25 cellular contexts compared by ENCODE assay signal in genomic region chr22:36658900-36659299, GRCh38. TPM values are rescaled to one million over a fixed set of nuclear protein-coding genes. Genes with fewer than 3 reads are reported as not detected.
DNase-seq lines count a peak whose midpoint lies in the region; ATAC-seq and TF ChIP-seq lines count a peak whose summit lies in the region.
"Had no signal": no experiment of that assay in that cellular context is flagged by ENCODE, and none has a peak within 500 bp of the region (broad histone marks: within the 10 kb centered on the region; RNA-seq: fewer than 3 reads in every experiment).

No MANE protein-coding gene starts in this region.

- no peak overlapping the region for H3K9ac ChIP-seq in neuronal stem cell (ENCODE audit: low read depth, low read length, poor library complexity)

- H3K27me3 Mint-ChIP-seq in brain = peaks cover 19% of the 10 kb centered on the region
- peaks cover 10% of the 10 kb centered on the region for H3K27me3 Mint-ChIP-seq in activated CD8-positive, alpha-beta T cell treated with anti-CD3 and anti-CD28 coated beads for 36 hours

- H3K4me3 ChIP-seq in MG63 (no peak overlapping the region), neuronal stem cell (ENCODE audit: low read length in 2 of 2) (no peak overlapping the region)
- H3K4me3 ChIP-seq: ascending aorta, spleen had no signal

- no peaks in the 10 kb centered on the region for H3K4me1 ChIP-seq in neuronal stem cell (ENCODE audit: control insufficient read depth in 2 of 2, insufficient read depth in 1 of 2, low read depth in 1 of 2, low read length in 2 of 2)

- H4K8ac ChIP-seq in neuronal stem cell (ENCODE audit: low read depth, low read length) = no peak overlapping the region

- H2BK15ac ChIP-seq in neuronal stem cell (ENCODE audit: low read length) = no peak overlapping the region

- no peak overlapping the region for H3K4ac ChIP-seq in neuronal stem cell (ENCODE audit: low read length)

- ATAC-seq in activated CD8-positive, alpha-beta T cell treated with anti-CD3 and anti-CD28 coated beads for 36 hours = no peak

- H3K14ac ChIP-seq in neuronal stem cell (ENCODE audit: low read length) = no peak overlapping the region

- no peak overlapping the region for H3K4me2 ChIP-seq in neuronal stem cell (ENCODE audit: insufficient read depth, low read length, poor library complexity, severe bottlenecking)

- POLR2A ChIA-PET in activated CD8-positive, alpha-beta T cell treated with anti-CD3 and anti-CD28 coated beads for 36 hours (lab: Charles Lee) = no interaction called here
- POLR2A ChIA-PET in GM10248 (lab: Yijun Ruan, JAX) = no interaction called here

- no peaks in the 10 kb centered on the region for H3K79me1 ChIP-seq in neuronal stem cell (ENCODE audit: low read depth, low read length)

- peaks cover 31% of the 10 kb centered on the region for H3K4me1 Mint-ChIP-seq in brain
- H3K4me1 Mint-ChIP-seq in activated CD8-positive, alpha-beta T cell treated with anti-CD3 and anti-CD28 coated beads for 36 hours (ENCODE audit: low read depth) = no peaks in the 10 kb centered on the region
- H3K4me1 Mint-ChIP-seq: activated naive CD4-positive, alpha-beta T cell treated with anti-CD3 and anti-CD28 coated beads, Interleukin-2, amount 10 ng/mL, durations not matched to agents 7 days and 5 days; nephron had no signal

- H3K36me3 ChIP-seq in MG63 = no peaks in the 10 kb centered on the region
- H3K36me3 ChIP-seq in neuronal stem cell (replicated peaks in 1 of 2; ENCODE audit: control insufficient read depth in 2 of 2, insufficient read depth in 2 of 2, low read length in 2 of 2) = no peaks in the 10 kb centered on the region
- H3K36me3 ChIP-seq: ascending aorta, spleen had no signal

- H4K91ac ChIP-seq in neuronal stem cell (ENCODE audit: low read depth, low read length, poor library complexity) = no peak overlapping the region

- H3K23ac ChIP-seq in neuronal stem cell (ENCODE audit: low read depth, low read length, poor library complexity) = no peak overlapping the region

- H2AK5ac ChIP-seq in neuronal stem cell (ENCODE audit: low read depth, low read length) = peak overlapping the region; percentile 19

- 0 out of 2 replicates have a peak, but pooled peaks cover 4% of the 10 kb centered on the region for H3K27me3 ChIP-seq in MG63
- H3K27me3 ChIP-seq in neuronal stem cell (ENCODE audit: control insufficient read depth in 3 of 3, insufficient read depth in 3 of 3, low read depth in 1 of 3, low read length in 3 of 3) = peaks cover 0 to 27% (median 0%) of the 10 kb centered on the region in 3 experiments
- H3K27me3 ChIP-seq: ascending aorta had no signal

- no peak overlapping the region for H2BK120ac ChIP-seq in neuronal stem cell (ENCODE audit: low read depth, low read length)

- H2BK12ac ChIP-seq in neuronal stem cell (ENCODE audit: low read length) = no peak overlapping the region

- peak overlapping the region in 4 of 5 experiments; percentile 54 to 96 (median 76) for H3K27ac Mint-ChIP-seq in brain
- H3K27ac Mint-ChIP-seq in activated CD8-positive, alpha-beta T cell treated with anti-CD3 and anti-CD28 coated beads for 36 hours = no peak overlapping the region
- H3K27ac Mint-ChIP-seq: activated naive CD4-positive, alpha-beta T cell treated with anti-CD3 and anti-CD28 coated beads, Interleukin-2, amount 10 ng/mL, durations not matched to agents 7 days and 5 days; CD4-positive, alpha-beta T cell; nephron; progenitor cell of endocrine pancreas had no signal

- no peaks in the 10 kb centered on the region for H3K36me3 Mint-ChIP-seq in brain
- H3K36me3 Mint-ChIP-seq in activated CD8-positive, alpha-beta T cell treated with anti-CD3 and anti-CD28 coated beads for 36 hours (ENCODE audit: low read depth) = no peaks in the 10 kb centered on the region
- H3K36me3 Mint-ChIP-seq: activated naive CD4-positive, alpha-beta T cell treated with anti-CD3 and anti-CD28 coated beads, Interleukin-2, amount 10 ng/mL, durations not matched to agents 7 days and 5 days had no signal

- no peak overlapping the region for H2BK5ac ChIP-seq in neuronal stem cell (ENCODE audit: low read length)

- H3K9me3 ChIP-seq in MG63 (no peaks in the 10 kb centered on the region), neuronal stem cell (replicated peaks in 1 of 2; ENCODE audit: control insufficient read depth in 2 of 2, insufficient read depth in 1 of 2, low read depth in 1 of 2, low read length in 2 of 2) (no peaks in the 10 kb centered on the region)
- H3K9me3 ChIP-seq: ascending aorta, spleen had no signal

- H3K18ac ChIP-seq in neuronal stem cell (ENCODE audit: low read length) = no peak overlapping the region

- peak overlapping the region; percentile 65 for H3K27ac ChIP-seq in C4-2B
- H3K27ac ChIP-seq in neuronal stem cell (replicated peaks; ENCODE audit: low read length) = no peak overlapping the region
- H3K27ac ChIP-seq: foreskin keratinocyte, spleen had no signal

- no peak overlapping the region for H2AFZ ChIP-seq in neuronal stem cell (ENCODE audit: low read length)

- DNase-seq in MG63 = peak; percentile 56
- DNase-seq in neuronal stem cell (ENCODE audit: low spot score) = no peak
- no peak for DNase-seq in activated CD8-positive, alpha-beta T cell treated with anti-CD3 and anti-CD28 coated beads for 36 hours
- DNase-seq in GM10248 (ENCODE audit: extremely low spot score) = no peak
- no peak for DNase-seq in HCEC 1CT
- DNase-seq in NCI-H2196 (lab: John Stamatoyannopoulos, UW; ENCODE audit: unreplicated experiment) = no peak
- DNase-seq: activated naive CD4-positive, alpha-beta T cell treated with anti-CD3 and anti-CD28 coated beads, Interleukin-2, amount 10 ng/mL, durations not matched to agents 7 days and 5 days; activated T-cell treated with anti-CD3 and anti-CD28 coated beads, Interleukin-2, amount 50 U/mL, for 4 hours; CD4-positive, alpha-beta T cell; cortex of kidney; mesendoderm; NCI-H1105 treated with DMSO at 0.1 percent for 48 hours; OCI-M1; spleen; T-helper 9 cell had no signal

- CTCF ChIA-PET in activated CD8-positive, alpha-beta T cell treated with anti-CD3 and anti-CD28 coated beads for 36 hours (lab: Charles Lee) = no interaction called here
- CTCF ChIA-PET in GM10248 (lab: Yijun Ruan, JAX) = no interaction called here

- WGBS in neuronal stem cell (ENCODE audit: extremely low coverage in 2 of 2, insufficient read length in 2 of 2, insufficient replicate concordance in 1 of 2), 2 donors = no CpG with 5 or more reads among the region's 9 CpGs

- intact Hi-C loops in activated CD8-positive, alpha-beta T cell treated with anti-CD3 and anti-CD28 coated beads for 36 hours (cut with micrococcal nuclease) = no loop called here

- no peak for TF ChIP-seq CTCF in C4-2B (conservative IDR thresholded peaks at IDR 0.05)
- no peak for TF ChIP-seq CTCF in brain (conservative IDR thresholded peaks at IDR 0.05)
- TF ChIP-seq CTCF in activated CD8-positive, alpha-beta T cell treated with anti-CD3 and anti-CD28 coated beads for 36 hours (IDR thresholded peaks at IDR 0.05) = no peak
- no peak for TF ChIP-seq CTCF in GM10248 (IDR thresholded peaks at IDR 0.05; ENCODE audit: control extremely low read depth, extremely low read depth, low read depth, missing control alignments)

- no peak overlapping the region for H3K4me3 Mint-ChIP-seq in brain
- H3K4me3 Mint-ChIP-seq in activated CD8-positive, alpha-beta T cell treated with anti-CD3 and anti-CD28 coated beads for 36 hours = no peak overlapping the region
- H3K4me3 Mint-ChIP-seq: activated naive CD4-positive, alpha-beta T cell treated with anti-CD3 and anti-CD28 coated beads, Interleukin-2, amount 10 ng/mL, durations not matched to agents 7 days and 5 days; activated T-cell treated with anti-CD3 and anti-CD28 coated beads, Interleukin-2, amount 50 U/mL, for 4 hours; CD4-positive, alpha-beta T cell; nephron had no signal

- H3K9me3 Mint-ChIP-seq in brain = no peaks in the 10 kb centered on the region
- H3K9me3 Mint-ChIP-seq in activated CD8-positive, alpha-beta T cell treated with anti-CD3 and anti-CD28 coated beads for 36 hours = no peaks in the 10 kb centered on the region
- H3K9me3 Mint-ChIP-seq: activated naive CD4-positive, alpha-beta T cell treated with anti-CD3 and anti-CD28 coated beads, Interleukin-2, amount 10 ng/mL, durations not matched to agents 7 days and 5 days; activated T-cell treated with anti-CD3 and anti-CD28 coated beads, Interleukin-2, amount 50 U/mL, for 4 hours; CD4-positive, alpha-beta T cell had no signal

RNA-seq across cellular contexts. Expression of gene CACNG2, which starts 44.7 kb away (rescaled TPM):
- total RNA-seq in MG63 (2014; rRNA removed; shearing (Covaris generic); ENCODE audit: low replicate concordance) = not detected in 2 replicates
- 0.61 TPM for polyA plus RNA-seq in brain (ENCODE audit: insufficient read depth, low read depth, low replicate concordance)
- polyA plus RNA-seq in neuronal stem cell (2013, experiment 1 of 2) = not detected
- polyA plus RNA-seq in neuronal stem cell (2013, experiment 2 of 2) = not detected
- not detected for total RNA-seq in activated CD8-positive, alpha-beta T cell treated with anti-CD3 and anti-CD28 coated beads for 36 hours
- total RNA-seq: activated T-cell treated with anti-CD3 and anti-CD28 coated beads, Interleukin-2, amount 50 U/mL, for 4 hours; ascending aorta; CD4-positive, alpha-beta T cell; endothelial cell of umbilical vein; foreskin keratinocyte; LHCN-M2; progenitor cell of endocrine pancreas; spleen; subcutaneous adipose tissue had no signal
- polyA plus RNA-seq: AG04450, endothelial cell of umbilical vein, foreskin keratinocyte, spleen had no signal
